Comparison of ENCODE assay signal across 10 cellular contexts in genomic region chr3:186909078-186909853, GRCh38. TPM values are rescaled to one million over a fixed set of nuclear protein-coding genes. Genes with fewer than 3 reads are reported as not detected.
DNase-seq lines count a peak whose midpoint lies in the region; ATAC-seq and TF ChIP-seq lines count a peak whose summit lies in the region.
"Had no signal": no experiment of that assay in that cellular context is flagged by ENCODE, and none has a peak within 500 bp of the region (broad histone marks: within the 10 kb centered on the region; RNA-seq: fewer than 3 reads in every experiment).

No MANE protein-coding gene starts in this region.

- dilution Hi-C loops in mammary epithelial cell (cut with HindIII; ENCODE audit: low sequenced_read_pairs): no loop called here

- H3K4me3 ChIP-seq in mammary epithelial cell (replicated peaks in 1 of 3; ENCODE audit: insufficient read depth in 1 of 3, low read depth in 2 of 3, low read length in 3 of 3): no peak overlapping the region
- H3K4me3 ChIP-seq: gastroesophageal sphincter, thoracic aorta had no signal

- no peak overlapping the region for H2AFZ ChIP-seq in mammary epithelial cell (ENCODE audit: low read depth, low read length)

- no peak overlapping the region for H3K27ac ChIP-seq in mammary epithelial cell (ENCODE audit: insufficient read depth, low read depth, low read length)
- H3K27ac ChIP-seq: gastroesophageal sphincter, thoracic aorta had no signal

- peak; percentile 61 for ATAC-seq in stimulated activated naive CD8-positive, alpha-beta T cell treated with anti-CD3 and anti-CD28 coated beads, Interleukin-15, Interleukin-2, amounts not matched to agents 100 U/mL and 50 U/mL, for 24 hours
- no peak for ATAC-seq in GM19351 (IDR thresholded peaks at IDR 0.05; ENCODE audit: unreplicated experiment)
- ATAC-seq: gastroesophageal sphincter had no signal

- H4K20me1 ChIP-seq in mammary epithelial cell (ENCODE audit: insufficient read depth, low read length): no peaks in the 10 kb centered on the region

- H3K4me1 ChIP-seq in mammary epithelial cell (ENCODE audit: insufficient read depth, low read length): no peaks in the 10 kb centered on the region
- H3K4me1 ChIP-seq: gastroesophageal sphincter had no signal

- intact Hi-C loops in mammary epithelial cell (cut with micrococcal nuclease): no loop called here

- TF ChIP-seq CTCF in mammary epithelial cell (conservative IDR thresholded peaks at IDR 0.05 in 1 of 2, IDR thresholded peaks at IDR 0.05 in 1 of 2; ENCODE audit: extremely low read depth in 1 of 2, insufficient read depth in 1 of 2, low read depth in 1 of 2, low read length in 2 of 2): no peak
- TF ChIP-seq CTCF in GM10266 (IDR thresholded peaks at IDR 0.05; ENCODE audit: control insufficient read depth, insufficient read depth, low read depth, missing control alignments): no peak

- CTCF ChIA-PET in mammary epithelial cell (lab: Charles Lee; ENCODE audit: low non-redundant PET): no interaction called here

- no peak overlapping the region for H3K4me2 ChIP-seq in mammary epithelial cell (ENCODE audit: insufficient read depth, low read depth, low read length)

- no peaks in the 10 kb centered on the region for H3K9me3 ChIP-seq in mammary epithelial cell (replicated peaks; ENCODE audit: insufficient read depth, low read length)
- H3K9me3 ChIP-seq: gastroesophageal sphincter, thoracic aorta had no signal

- no peaks in the 10 kb centered on the region for H3K79me2 ChIP-seq in mammary epithelial cell (ENCODE audit: insufficient read depth, low read length)

- no peak overlapping the region for H3K9ac ChIP-seq in mammary epithelial cell (ENCODE audit: insufficient read depth, low read length)

- BruUV-seq in mammary epithelial cell (replicated peaks; lab: Mats Ljungman, UMichigan): no TSS peak

- no peaks in the 10 kb centered on the region for H3K36me3 ChIP-seq in mammary epithelial cell (ENCODE audit: insufficient read depth, low read length)
- H3K36me3 ChIP-seq: gastroesophageal sphincter, thoracic aorta had no signal

- WGBS in mammary epithelial cell (ENCODE audit: low coverage, missing lambda C conversion rate): 84% methylated on average over 16 of the region's 17 CpGs

- peak; percentile 73 for DNase-seq in NK-92 treated with Interleukin-12 subunit alpha and Interleukin-12 subunit beta, amount 100 ng/mL, for 24 hours (lab: John Stamatoyannopoulos, UW)
- DNase-seq in NK-92 (lab: John Stamatoyannopoulos, UW; ENCODE audit: unreplicated experiment) (no peak), left kidney (ENCODE audit: low read depth, low spot score) (peak; percentile 50), mammary epithelial cell (no peak), GM10266 (ENCODE audit: extremely low spot score) (no peak)
- peak; percentile 50 to 56 for DNase-seq in activated CD8-positive, alpha-beta memory T cell treated with anti-CD3 and anti-CD28 coated beads for 4 hours (ENCODE audit: low read depth in 2 of 2)
- DNase-seq in stimulated activated naive CD8-positive, alpha-beta T cell treated with anti-CD3 and anti-CD28 coated beads, Interleukin-15, Interleukin-2, amounts not matched to agents 100 U/mL and 50 U/mL, for 24 hours: peak; percentile 75

- H3K27me3 ChIP-seq in mammary epithelial cell (ENCODE audit: insufficient read depth, low read length): no peaks in the 10 kb centered on the region
- H3K27me3 ChIP-seq: gastroesophageal sphincter had no signal

- in situ Hi-C loops in mammary epithelial cell (cut with MboI; ENCODE audit: low sequenced_read_pairs in 2 of 2): no loop called here

RNA-seq across cellular contexts. Expression of gene ST6GAL1, which starts 21.1 kb away (rescaled TPM):
- total RNA-seq in mammary epithelial cell: 10 to 100 TPM; 21.8 to 22.6 TPM
- 18.4 TPM for polyA plus RNA-seq in mammary epithelial cell
- polyA minus RNA-seq in mammary epithelial cell: 32.2 TPM

Comparison
In these comparisons a context has a peak if more than half of its experiments do, and no peak if none do; other contexts are left out.
1. DNase-seq: peak in NK-92 treated with Interleukin-12 subunit alpha and Interleukin-12 subunit beta, amount 100 ng/mL, for 24 hours (single experiment), activated CD8-positive, alpha-beta memory T cell treated with anti-CD3 and anti-CD28 coated beads for 4 hours (2 of 2), left kidney (single experiment) and stimulated activated naive CD8-positive, alpha-beta T cell treated with anti-CD3 and anti-CD28 coated beads, Interleukin-15, Interleukin-2, amounts not matched to agents 100 U/mL and 50 U/mL, for 24 hours (single experiment); none in NK-92 (single experiment), mammary epithelial cell (single experiment) and GM10266 (single experiment).